Comparison of ENCODE assay signal across 29 cellular contexts in genomic region chr15:95639208-95639607, GRCh38.
"Had no signal": no experiment of that assay in that cellular context is flagged by ENCODE, and none has a peak within 500 bp of the region (broad histone marks: within the 10 kb centered on the region; RNA-seq: fewer than 3 reads in every experiment).

No MANE protein-coding gene starts in this region.

- H3K4me3 ChIP-seq: colonic mucosa, coronary artery, dorsolateral prefrontal cortex, esophagus muscularis mucosa, esophagus squamous epithelium, gastrocnemius medialis, gastroesophageal sphincter, heart left ventricle, heart right ventricle had no signal

- ATAC-seq: effector memory CD8-positive, alpha-beta T cell; esophagus mucosa; foreskin keratinocyte; gastrocnemius medialis; gastroesophageal sphincter; heart left ventricle; heart right ventricle had no signal

- DNase-seq: colonic mucosa; cortex of kidney; dermis blood vessel endothelial cell; dorsolateral prefrontal cortex; effector CD4-positive, alpha-beta T cell; effector CD8-positive, alpha-beta T cell; effector memory CD4-positive, alpha-beta T cell; effector memory CD8-positive, alpha-beta T cell; endodermal cell; erythroblast; esophagus squamous epithelium; foreskin fibroblast; foreskin keratinocyte; foreskin melanocyte; gastrocnemius medialis; glutamatergic neuron; head of caudate nucleus; heart left ventricle; heart right ventricle had no signal

- H3K9me3 ChIP-seq: colonic mucosa, esophagus muscularis mucosa, esophagus squamous epithelium, gastrocnemius medialis, gastroesophageal sphincter, heart left ventricle had no signal

- H3K4me3 Mint-ChIP-seq: dendritic cell treated with granulocyte-macrophage colony-stimulating factor and Interleukin-4, amounts not matched to agents 40 ng/mL and 50 ng/mL, for 4 days; effector memory CD8-positive, alpha-beta T cell; endodermal cell had no signal

- FAIRE-seq: colon, endometrium, endothelial cell of umbilical vein, frontal cortex had no signal

- H3K9me3 Mint-ChIP-seq: effector memory CD8-positive, alpha-beta T cell; endodermal cell had no signal

- H3K27me3 Mint-ChIP-seq: dendritic cell treated with granulocyte-macrophage colony-stimulating factor and Interleukin-4, amounts not matched to agents 40 ng/mL and 50 ng/mL, for 4 days; effector memory CD8-positive, alpha-beta T cell had no signal

- H3K36me3 ChIP-seq: colonic mucosa, esophagus muscularis mucosa, esophagus squamous epithelium, gastrocnemius medialis, gastroesophageal sphincter, heart left ventricle, heart right ventricle had no signal

- H3K4me1 ChIP-seq: colonic mucosa, esophagus muscularis mucosa, esophagus squamous epithelium, gastrocnemius medialis, gastroesophageal sphincter, heart left ventricle, heart right ventricle had no signal

- H3K27ac Mint-ChIP-seq: dendritic cell treated with granulocyte-macrophage colony-stimulating factor and Interleukin-4, amounts not matched to agents 40 ng/mL and 50 ng/mL, for 4 days; effector memory CD8-positive, alpha-beta T cell; endodermal cell had no signal

- H3K27me3 ChIP-seq: colonic mucosa, esophagus muscularis mucosa, esophagus squamous epithelium, foreskin keratinocyte, gastrocnemius medialis, gastroesophageal sphincter, heart left ventricle, heart right ventricle had no signal

- H3K27ac ChIP-seq: colonic mucosa, coronary artery, dorsolateral prefrontal cortex, epithelial cell of prostate, esophagus muscularis mucosa, esophagus squamous epithelium, foreskin keratinocyte, gastrocnemius medialis, gastroesophageal sphincter, heart left ventricle, heart right ventricle had no signal

- H3K4me1 Mint-ChIP-seq: endodermal cell had no signal
